ENCODE assay signal across 18 cellular contexts in the genomic region with DNA sequence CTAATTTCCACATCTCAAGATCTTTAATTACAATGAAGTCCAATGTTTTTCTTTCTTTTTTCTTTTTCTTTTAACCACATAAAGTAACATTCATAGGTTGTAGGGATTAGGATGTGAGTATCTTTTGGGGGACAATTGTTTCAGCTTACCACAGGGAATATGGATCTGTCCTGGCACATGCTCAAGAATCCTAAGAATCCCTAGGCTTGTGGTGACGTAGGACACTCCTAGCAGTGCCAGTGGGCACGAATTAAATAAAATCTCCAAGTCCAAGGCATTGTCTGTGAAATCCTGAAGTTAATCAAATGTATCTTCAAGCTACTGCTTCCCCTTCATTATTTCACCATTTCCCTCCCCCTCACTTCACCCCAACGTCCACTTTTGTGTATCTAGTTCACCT.
"Had no signal": no experiment of that assay in that cellular context is flagged by ENCODE, and none has a peak within 500 bp of the region (broad histone marks: within the 10 kb centered on the region; RNA-seq: fewer than 3 reads in every experiment).

No MANE protein-coding gene starts in this region.

- DNase-seq: activated CD4-positive, alpha-beta T cell treated with anti-CD3 and anti-CD28 coated beads, Interleukin-2, amount 10 ng/mL, durations not matched to agents 7 days and 5 days; activated CD8-positive, alpha-beta memory T cell treated with anti-CD3 and anti-CD28 coated beads for 24 hours; activated naive CD4-positive, alpha-beta T cell treated with Interleukin-2 at 50 U/mL for 16 hours; activated naive CD8-positive, alpha-beta T cell treated with anti-CD3 and anti-CD28 coated beads, Interleukin-2, amount 50 U/mL, for 24 hours; colonic mucosa; effector memory CD4-positive, alpha-beta T cell; glutamatergic neuron; natural killer cell; occipital lobe; sigmoid colon; stimulated activated CD4-positive, alpha-beta T cell treated with anti-CD3 and anti-CD28 coated beads, Interleukin-12 subunit alpha, Interleukin-12 subunit beta, amount 100 ng/mL, for 4 hours; stimulated activated naive CD8-positive, alpha-beta T cell treated with anti-CD3 and anti-CD28 coated beads, Interleukin-15, Interleukin-2, amounts not matched to agents 100 U/mL and 50 U/mL, for 24 hours; T-helper 17 cell; testis; upper lobe of right lung had no signal

- H3K27ac ChIP-seq: ascending aorta, colonic mucosa, prostate gland, sigmoid colon, testis, upper lobe of right lung had no signal

- H3K9me3 ChIP-seq: ascending aorta, colonic mucosa, prostate gland, sigmoid colon, testis, upper lobe of right lung had no signal

- ATAC-seq: activated naive CD8-positive, alpha-beta T cell treated with anti-CD3 and anti-CD28 coated beads, Interleukin-2, amount 50 U/mL, for 24 hours; natural killer cell; stimulated activated naive CD8-positive, alpha-beta T cell treated with anti-CD3 and anti-CD28 coated beads, Interleukin-15, Interleukin-2, amounts not matched to agents 100 U/mL and 50 U/mL, for 24 hours; T-helper 17 cell; upper lobe of right lung; WTC11 had no signal

- H3K27me3 ChIP-seq: ascending aorta, colonic mucosa, sigmoid colon, testis, upper lobe of right lung had no signal

- H3K36me3 ChIP-seq: ascending aorta, colonic mucosa, prostate gland, sigmoid colon, upper lobe of right lung had no signal

- H3K4me3 ChIP-seq: ascending aorta, colonic mucosa, prostate gland, sigmoid colon, testis, upper lobe of right lung had no signal

- H3K4me1 ChIP-seq: colonic mucosa, prostate gland had no signal
